In genomic region chr10:88919041-88919440, GRCh38 we compare ENCODE assay signal across 1 cellular context.
TF ChIP-seq lines count a peak whose summit lies in the region.

No MANE protein-coding gene starts in this region.

TF ChIP-seq in SK-N-SH, 30 proteins besides CTCF, POLR2A, EP300 and RAD21 (continued from another document):
- TF ChIP-seq REST (IDR thresholded peaks at IDR 0.05; ENCODE audit: low read depth, low read length) (no peak), NRF1 (IDR thresholded peaks at IDR 0.05; ENCODE audit: low read depth, low read length) (no peak), USF2 (IDR thresholded peaks at IDR 0.05; ENCODE audit: borderline replicate concordance, low read depth, low read length) (no peak)
